16 cellular contexts compared by ENCODE assay signal in the genomic region with DNA sequence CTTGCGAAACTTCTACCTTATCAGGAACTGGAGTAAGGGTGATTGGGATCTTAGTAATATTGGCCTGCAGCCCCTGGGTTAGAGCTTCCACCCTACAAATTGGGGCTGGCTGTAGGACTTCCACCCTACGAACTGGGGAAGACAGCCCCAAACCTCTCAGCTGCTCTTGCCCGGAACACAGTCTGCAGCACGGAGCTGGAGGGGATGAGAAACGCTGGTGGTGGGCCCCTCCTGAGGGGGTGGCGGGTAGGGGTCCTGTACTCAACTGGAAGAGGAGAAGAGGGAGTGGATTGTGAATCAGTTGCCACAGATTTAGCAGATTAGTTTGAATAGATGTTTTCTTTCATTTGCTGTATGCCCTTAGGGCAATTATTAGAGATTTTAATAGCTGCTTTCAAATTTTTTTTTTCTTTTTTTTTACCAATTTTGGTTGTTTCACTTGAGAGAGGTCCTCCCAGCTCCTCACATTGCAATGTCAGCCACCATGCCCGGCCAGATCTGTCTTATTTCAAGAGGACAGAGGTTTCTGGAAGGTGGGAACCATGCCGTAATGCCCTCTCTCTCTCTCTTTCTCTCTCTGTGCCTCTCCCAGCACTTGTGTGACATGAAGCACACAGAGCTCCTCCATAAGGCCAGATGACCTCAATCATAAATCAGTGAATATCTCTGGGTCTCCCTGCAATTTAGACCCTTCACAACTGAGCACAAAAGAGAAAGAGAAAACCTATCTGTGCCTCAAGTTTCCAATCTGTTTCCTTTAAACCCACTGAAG.
DNase-seq lines count a peak whose midpoint lies in the region; ATAC-seq and TF ChIP-seq lines count a peak whose summit lies in the region.
"Had no signal": no experiment of that assay in that cellular context is flagged by ENCODE, and none has a peak within 500 bp of the region (broad histone marks: within the 10 kb centered on the region; RNA-seq: fewer than 3 reads in every experiment).

No MANE protein-coding gene starts in this region.

- TF ChIP-seq POLR2A in gastroesophageal sphincter (IDR thresholded peaks at IDR 0.05), result no peak

- TF ChIP-seq CTCF in type B pancreatic cell (conservative IDR thresholded peaks at IDR 0.05) (no peak), tibial artery (IDR thresholded peaks at IDR 0.05) (no peak), gastroesophageal sphincter (IDR thresholded peaks at IDR 0.05) (no peak)

- H3K27ac Mint-ChIP-seq in type B pancreatic cell, result no peak overlapping the region
- H3K27ac Mint-ChIP-seq in stimulated activated naive B cell treated with anti-CD40 and anti-IgM and Interleukin-4, amounts not matched to agents 10 μg/mL and 1 μg/mL and 100 μg/mL, for 72 hours, result no peak overlapping the region
- H3K27ac Mint-ChIP-seq: CD14-positive monocyte had no signal

- H3K27ac ChIP-seq in tibial artery (no peak overlapping the region), gastroesophageal sphincter (no peak overlapping the region)
- H3K27ac ChIP-seq: KMS-11, SJCRH30 had no signal

- H3K27me3 ChIP-seq in tibial artery (no peaks in the 10 kb centered on the region), gastroesophageal sphincter (no peaks in the 10 kb centered on the region)
- H3K27me3 ChIP-seq: SJCRH30 had no signal

- H3K9me3 ChIP-seq in tibial artery, result peaks cover 0 to 13% (median 0%) of the 10 kb centered on the region in 3 donors
- H3K9me3 ChIP-seq in gastroesophageal sphincter, result peaks cover 0 to 27% (median 0%) of the 10 kb centered on the region in 3 donors
- H3K9me3 ChIP-seq: SJCRH30 had no signal

- ATAC-seq in stimulated activated naive B cell treated with anti-CD40 and anti-IgM and Interleukin-4, amounts not matched to agents 10 μg/mL and 1 μg/mL and 100 μg/mL, for 72 hours (replicated peaks), result no peak
- no peak for ATAC-seq in gastroesophageal sphincter
- ATAC-seq: PC-3 had no signal

- 57 to 80% methylated on average over 1 to 6 of the region's 8 CpGs for WGBS in gastroesophageal sphincter (ENCODE audit: low coverage in 1 of 2), 2 donors

- no peaks in the 10 kb centered on the region for H3K36me3 Mint-ChIP-seq in type B pancreatic cell
- H3K36me3 Mint-ChIP-seq in stimulated activated naive B cell treated with anti-CD40 and anti-IgM and Interleukin-4, amounts not matched to agents 10 μg/mL and 1 μg/mL and 100 μg/mL, for 72 hours, result no peaks in the 10 kb centered on the region
- H3K36me3 Mint-ChIP-seq: CD14-positive monocyte had no signal

- peaks cover 10% of the 10 kb centered on the region for H3K9me3 Mint-ChIP-seq in type B pancreatic cell
- H3K9me3 Mint-ChIP-seq in stimulated activated naive B cell treated with anti-CD40 and anti-IgM and Interleukin-4, amounts not matched to agents 10 μg/mL and 1 μg/mL and 100 μg/mL, for 72 hours, result peaks cover 2 to 10% of the 10 kb centered on the region in 2 donors

- peaks cover 11% of the 10 kb centered on the region for H3K27me3 Mint-ChIP-seq in type B pancreatic cell
- H3K27me3 Mint-ChIP-seq in stimulated activated naive B cell treated with anti-CD40 and anti-IgM and Interleukin-4, amounts not matched to agents 10 μg/mL and 1 μg/mL and 100 μg/mL, for 72 hours, result peaks cover 14 to 32% of the 10 kb centered on the region in 2 donors

- peaks cover 9% of the 10 kb centered on the region for H3K4me1 Mint-ChIP-seq in type B pancreatic cell (ENCODE audit: unreplicated experiment)
- H3K4me1 Mint-ChIP-seq in stimulated activated naive B cell treated with anti-CD40 and anti-IgM and Interleukin-4, amounts not matched to agents 10 μg/mL and 1 μg/mL and 100 μg/mL, for 72 hours, result peaks cover 0 to 8% of the 10 kb centered on the region in 2 donors
- H3K4me1 Mint-ChIP-seq: CD14-positive monocyte had no signal

- H3K36me3 ChIP-seq in tibial artery (no peaks in the 10 kb centered on the region), gastroesophageal sphincter (no peaks in the 10 kb centered on the region)
- H3K36me3 ChIP-seq: SJCRH30 had no signal

- no peak overlapping the region for H3K4me3 Mint-ChIP-seq in type B pancreatic cell
- H3K4me3 Mint-ChIP-seq in stimulated activated naive B cell treated with anti-CD40 and anti-IgM and Interleukin-4, amounts not matched to agents 10 μg/mL and 1 μg/mL and 100 μg/mL, for 72 hours, result no peak overlapping the region
- H3K4me3 Mint-ChIP-seq: CD14-positive monocyte had no signal

- H3K4me1 ChIP-seq in tibial artery (no peaks in the 10 kb centered on the region), gastroesophageal sphincter (no peaks in the 10 kb centered on the region)
- H3K4me1 ChIP-seq: SJCRH30 had no signal

- intact Hi-C loops in tibial artery (cut with DNase I; ENCODE audit: low total_unique reads), result no loop called here

- TF ChIP-seq EP300 in gastroesophageal sphincter (IDR thresholded peaks at IDR 0.05), result no peak

- no peak overlapping the region for H3K4me3 ChIP-seq in tibial artery
- H3K4me3 ChIP-seq in gastroesophageal sphincter, result no peak overlapping the region
- H3K4me3 ChIP-seq: SJCRH30 had no signal

- DNase-seq in NCI-H2171 treated with DMSO at 0.1 percent for 48 hours (lab: John Stamatoyannopoulos, UW) (peak; percentile 23), NCI-H2171 (lab: John Stamatoyannopoulos, UW) (no peak), NCI-H69 (lab: John Stamatoyannopoulos, UW) (peak; percentile 64), left kidney (ENCODE audit: low read depth, low spot score) (peak; percentile 87), type B pancreatic cell (ENCODE audit: extremely low spot score, unreplicated experiment) (peak; percentile 40), tibial artery (no peak)
- DNase-seq in stimulated activated naive B cell treated with anti-CD40 and anti-IgM and Interleukin-4, amounts not matched to agents 10 μg/mL and 1 μg/mL and 100 μg/mL, for 72 hours, result no peak
- DNase-seq: H7, NCI-H1105, NCI-H2107, NCI-H446, PC-3, SJCRH30 had no signal

Comparison
In these comparisons a context has a peak if more than half of its experiments do, and no peak if none do; other contexts are left out.
1. DNase-seq: peak in NCI-H2171 treated with DMSO at 0.1 percent for 48 hours (single experiment), NCI-H69 (single experiment), left kidney (single experiment) and type B pancreatic cell (single experiment); none in NCI-H2171 (single experiment), tibial artery (0 of 2) and stimulated activated naive B cell treated with anti-CD40 and anti-IgM and Interleukin-4, amounts not matched to agents 10 μg/mL and 1 μg/mL and 100 μg/mL, for 72 hours (single experiment).